ENCODE assay signal across 17 cellular contexts in genomic region chr1:11610629-11611180, GRCh38. TPM values are rescaled to one million over a fixed set of nuclear protein-coding genes. Genes with fewer than 3 reads are reported as not detected.
A peak's percentile ranks its signal among the peaks of the same experiment; 100 is the strongest.
DNase-seq lines count a peak whose midpoint lies in the region; ATAC-seq and TF ChIP-seq lines count a peak whose summit lies in the region.
"Had no signal": no experiment of that assay in that cellular context is flagged by ENCODE, and none has a peak within 500 bp of the region (broad histone marks: within the 10 kb centered on the region; RNA-seq: fewer than 3 reads in every experiment).

No MANE protein-coding gene starts in this region.

- no peaks in the 10 kb centered on the region for H3K36me3 ChIP-seq in smooth muscle cell (ENCODE audit: low read depth)

- peak; percentile 27 for DNase-seq in NCI-H1105 treated with DMSO at 0.1 percent for 48 hours (lab: John Stamatoyannopoulos, UW)
- DNase-seq in NCI-H1105 (lab: John Stamatoyannopoulos, UW) = no peak
- peak; percentile 85 for DNase-seq in DMS79 (lab: John Stamatoyannopoulos, UW)
- peak; percentile 74 for DNase-seq in NCI-H1092 treated with DMSO at 0.1 percent for 48 hours (lab: John Stamatoyannopoulos, UW)
- DNase-seq in RPMI8226 = peak; percentile 81
- no peak for DNase-seq in coronary artery (ENCODE audit: low spot score)
- DNase-seq in smooth muscle cell (lab: John Stamatoyannopoulos, UW; ENCODE audit: unreplicated experiment) = no peak
- DNase-seq: CD8-positive, alpha-beta T cell; COR-L47; DMS153; GF-D8 had no signal

- H3K9ac ChIP-seq in smooth muscle cell (ENCODE audit: low read depth) = no peak overlapping the region

- no peaks in the 10 kb centered on the region for H3K4me1 ChIP-seq in smooth muscle cell (ENCODE audit: low read depth)

- H4K20me1 ChIP-seq in smooth muscle cell (ENCODE audit: low read depth) = no peaks in the 10 kb centered on the region

- ATAC-seq in GM19035 (IDR thresholded peaks at IDR 0.05; ENCODE audit: unreplicated experiment) = no peak
- ATAC-seq: CD8-positive, alpha-beta T cell; HCT116 had no signal

- H3F3A ChIP-seq in smooth muscle cell (ENCODE audit: low read depth) = no peaks in the 10 kb centered on the region

- no peaks in the 10 kb centered on the region for H3K79me2 ChIP-seq in smooth muscle cell (ENCODE audit: low read depth)

- WGBS in smooth muscle cell (ENCODE audit: low lambda C conversion rate) = 74% methylated on average over 6 of the region's 6 CpGs

- no peaks in the 10 kb centered on the region for H3K9me3 ChIP-seq in smooth muscle cell (replicated peaks; ENCODE audit: low read depth)

- TF ChIP-seq CTCF in coronary artery (IDR thresholded peaks at IDR 0.05) = no peak
- no peak for TF ChIP-seq CTCF in smooth muscle cell (IDR thresholded peaks at IDR 0.05; ENCODE audit: borderline replicate concordance, insufficient read depth, poor library complexity, severe bottlenecking)

- H3K4me2 ChIP-seq in smooth muscle cell = no peak overlapping the region

- no peak overlapping the region for H3K27ac ChIP-seq in coronary artery
- no peak overlapping the region for H3K27ac ChIP-seq in smooth muscle cell (ENCODE audit: low read depth)
- H3K27ac ChIP-seq: 22Rv1, HL-60 had no signal

- peaks cover 4% of the 10 kb centered on the region for H3K27me3 ChIP-seq in smooth muscle cell (ENCODE audit: low read depth)

- H3K4me3 ChIP-seq in coronary artery (no peak overlapping the region), smooth muscle cell (no peak overlapping the region)

- H2AFZ ChIP-seq in smooth muscle cell (ENCODE audit: low read depth) = no peak overlapping the region

RNA-seq across cellular contexts. Expression of gene FBXO2, which starts 43.5 kb away (rescaled TPM):
- total RNA-seq in smooth muscle cell = 4.6 and 15.6 TPM in 2 replicates
- 15.5 and 34.8 TPM in 2 replicates for polyA plus RNA-seq in smooth muscle cell
- total RNA-seq: A673 had no signal
- polyA plus RNA-seq: CD14-positive monocyte had no signal

RNA-seq across cellular contexts. Expression of gene FBXO44, which starts 44.0 kb away (rescaled TPM):
- total RNA-seq in smooth muscle cell = 9.0 and 10.4 TPM in 2 replicates
- polyA plus RNA-seq in smooth muscle cell = 16.2 and 20.8 TPM in 2 replicates

RNA-seq across cellular contexts. Expression of gene FBXO6, which starts 53.3 kb away (rescaled TPM):
- total RNA-seq in smooth muscle cell = 4.3 and 7.4 TPM in 2 replicates
- polyA plus RNA-seq in smooth muscle cell = 12.8 and 13.2 TPM in 2 replicates

Comparison
In these comparisons a context has a peak if more than half of its experiments do, and no peak if none do; other contexts are left out.
1. DNase-seq: peak in NCI-H1105 treated with DMSO at 0.1 percent for 48 hours (single experiment), DMS79 (single experiment), NCI-H1092 treated with DMSO at 0.1 percent for 48 hours (single experiment) and RPMI8226 (single experiment); none in NCI-H1105 (single experiment), coronary artery (single experiment) and smooth muscle cell (single experiment).